ENCODE assay signal across 9 cellular contexts in genomic region chr7:106367018-106367420, GRCh38.
DNase-seq lines count a peak whose midpoint lies in the region; ATAC-seq, FAIRE-seq and TF ChIP-seq lines count a peak whose summit lies in the region.
"Had no signal": no experiment of that assay in that cellular context is flagged by ENCODE, and none has a peak within 500 bp of the region (broad histone marks: within the 10 kb centered on the region; RNA-seq: fewer than 3 reads in every experiment).

No MANE protein-coding gene starts in this region.

- TF ChIP-seq CTCF in GM13977 (IDR thresholded peaks at IDR 0.05; ENCODE audit: extremely low read depth, insufficient read depth, missing control alignments): peak; percentile 24
- TF ChIP-seq CTCF in foreskin fibroblast (IDR thresholded peaks at IDR 0.05; ENCODE audit: low read depth, low read length): peak; percentile 14

- no peak for FAIRE-seq in frontal cortex (lab: Jason Lieb, UNC)

- no peak overlapping the region for H3K4me3 ChIP-seq in foreskin fibroblast (ENCODE audit: low read depth in 1 of 2, low read length in 2 of 2)

- DNase-seq in AG08396 (ENCODE audit: low spot score) (peak; percentile 29), GM13977 (ENCODE audit: low spot score) (peak; percentile 24), RPMI7951 (ENCODE audit: low read depth) (peak; percentile 50), foreskin fibroblast (peak; percentile 11 to 38), frontal cortex (ENCODE audit: low spot score in 2 of 2) (no peak), nucleus accumbens (lab: John Stamatoyannopoulos, UW) (no peak), NCI-H2107 treated with DMSO at 0.1 percent for 48 hours (lab: John Stamatoyannopoulos, UW; ENCODE audit: unreplicated experiment) (no peak)
- DNase-seq: stimulated activated CD4-positive, alpha-beta T cell treated with anti-CD3 and anti-CD28 coated beads, Interleukin-4, amount 100 ng/mL, for 1 hour had no signal

- in situ Hi-C loops in GM13977 (cut with MboI; ENCODE audit: low pct_unique_long_range_greater_than_20kb, low sequenced_read_pairs, unreplicated experiment): no loop called here

- no peak for ATAC-seq in HG02571 (IDR thresholded peaks at IDR 0.05; ENCODE audit: unreplicated experiment)

Comparison
In these comparisons a context has a peak if more than half of its experiments do, and no peak if none do; other contexts are left out.
1. DNase-seq: peak in AG08396 (single experiment), GM13977 (single experiment), RPMI7951 (single experiment) and foreskin fibroblast (2 of 2); none in frontal cortex (0 of 2), nucleus accumbens (0 of 56) and NCI-H2107 treated with DMSO at 0.1 percent for 48 hours (single experiment).